ENCODE assay signal across 25 cellular contexts in genomic region chr7:68604516-68604915, GRCh38.
"Had no signal": no experiment of that assay in that cellular context is flagged by ENCODE, and none has a peak within 500 bp of the region (broad histone marks: within the 10 kb centered on the region; RNA-seq: fewer than 3 reads in every experiment).

No MANE protein-coding gene starts in this region.

- H3K4me1 Mint-ChIP-seq: activated B cell treated with CpG ODN at 0.5 μM for 24 hours; activated CD4-positive, alpha-beta T cell treated with anti-CD3 and anti-CD28 coated beads, Interleukin-2, amount 10 ng/mL, durations not matched to agents 24 days and 14 days; activated naive CD8-positive, alpha-beta T cell treated with anti-CD3 and anti-CD28 coated beads, Interleukin-2, amount 50 U/mL, for 24 hours had no signal

- DNase-seq: activated B cell treated with CpG ODN at 0.5 μM for 24 hours; activated CD4-positive, alpha-beta memory T cell treated with anti-CD3 and anti-CD28 coated beads for 36 hours; activated CD4-positive, alpha-beta T cell treated with anti-CD3 and anti-CD28 coated beads for 1 hour; activated CD4-positive, alpha-beta T cell treated with anti-CD3 and anti-CD28 coated beads, Interleukin-2, amount 10 ng/mL, durations not matched to agents 24 days and 14 days; activated CD8-positive, alpha-beta memory T cell treated with anti-CD3 and anti-CD28 coated beads for 24 hours; activated effector memory CD4-positive, alpha-beta T cell treated with anti-CD3 and anti-CD28 coated beads, Interleukin-2, amount 50 U/mL, for 16 hours; activated naive CD4-positive, alpha-beta T cell treated with Interleukin-2 at 50 U/mL for 16 hours; activated naive CD8-positive, alpha-beta T cell treated with anti-CD3 and anti-CD28 coated beads, Interleukin-2, amount 50 U/mL, for 24 hours; activated T-cell treated with anti-CD3 and anti-CD28 coated beads, Interleukin-2, amount 50 U/mL, for 4 hours; amniotic stem cell; body of pancreas; central memory CD4-positive, alpha-beta T cell; cortex of kidney; KG1; MV-4-11; NCI-H1092 treated with DMSO at 0.1 percent for 48 hours; NCI-H1417 treated with DMSO at 0.1 percent for 48 hours; NCI-H187; NCI-H2227 treated with DMSO at 0.1 percent for 48 hours; NCI-H446 treated with DMSO at 0.1 percent for 48 hours; NCI-H524 treated with DMSO at 0.1 percent for 48 hours; NCI-H748 treated with DMSO at 0.1 percent for 48 hours; SHP77 treated with DMSO at 0.1 percent for 48 hours had no signal

- H3K27me3 Mint-ChIP-seq: activated B cell treated with CpG ODN at 0.5 μM for 24 hours; activated CD4-positive, alpha-beta memory T cell treated with anti-CD3 and anti-CD28 coated beads for 36 hours; activated CD4-positive, alpha-beta T cell treated with anti-CD3 and anti-CD28 coated beads, Interleukin-2, amount 10 ng/mL, durations not matched to agents 24 days and 14 days; activated naive CD8-positive, alpha-beta T cell treated with anti-CD3 and anti-CD28 coated beads, Interleukin-2, amount 50 U/mL, for 24 hours had no signal

- H3K4me3 Mint-ChIP-seq: activated B cell treated with CpG ODN at 0.5 μM for 24 hours; activated CD4-positive, alpha-beta memory T cell treated with anti-CD3 and anti-CD28 coated beads for 36 hours; activated CD4-positive, alpha-beta T cell treated with anti-CD3 and anti-CD28 coated beads, Interleukin-2, amount 10 ng/mL, durations not matched to agents 24 days and 14 days; activated naive CD8-positive, alpha-beta T cell treated with anti-CD3 and anti-CD28 coated beads, Interleukin-2, amount 50 U/mL, for 24 hours; activated T-cell treated with anti-CD3 and anti-CD28 coated beads, Interleukin-2, amount 50 U/mL, for 4 hours; T-helper 1 cell treated with Interleukin-12 subunit alpha and Interleukin-12 subunit beta and Interleukin-4 antibody, amounts not matched to agents 30 μg/mL and 1 μg/mL, for 36 hours had no signal

- H3K36me3 Mint-ChIP-seq: activated CD4-positive, alpha-beta memory T cell treated with anti-CD3 and anti-CD28 coated beads for 36 hours had no signal

- H3K27ac Mint-ChIP-seq: activated B cell treated with CpG ODN at 0.5 μM for 24 hours; activated CD4-positive, alpha-beta memory T cell treated with anti-CD3 and anti-CD28 coated beads for 36 hours; activated CD4-positive, alpha-beta T cell treated with anti-CD3 and anti-CD28 coated beads, Interleukin-2, amount 10 ng/mL, durations not matched to agents 24 days and 14 days; activated naive CD4-positive, alpha-beta T cell treated with anti-CD3 and anti-CD28 coated beads, Interleukin-2, amount 50 U/mL, for 72 hours; activated naive CD8-positive, alpha-beta T cell treated with anti-CD3 and anti-CD28 coated beads, Interleukin-2, amount 50 U/mL, for 24 hours; T-helper 1 cell treated with Interleukin-12 subunit alpha and Interleukin-12 subunit beta and Interleukin-4 antibody, amounts not matched to agents 30 μg/mL and 1 μg/mL, for 36 hours had no signal

- ATAC-seq: activated naive CD4-positive, alpha-beta T cell treated with anti-CD3 and anti-CD28 coated beads, Interleukin-2, amount 50 U/mL, for 72 hours; activated naive CD8-positive, alpha-beta T cell treated with anti-CD3 and anti-CD28 coated beads, Interleukin-2, amount 50 U/mL, for 24 hours; activated T-cell treated with anti-CD3 and anti-CD28 coated beads, Interleukin-2, amount 50 U/mL, for 4 hours; body of pancreas had no signal
